Comparison of ENCODE assay signal across 8 cellular contexts in genomic region chr11:79437274-79437980, GRCh38. TPM values are rescaled to one million over a fixed set of nuclear protein-coding genes. Genes with fewer than 3 reads are reported as not detected.
DNase-seq lines count a peak whose midpoint lies in the region; ATAC-seq lines count a peak whose summit lies in the region.

No MANE protein-coding gene starts in this region.

- H3K27ac Mint-ChIP-seq in stimulated activated effector memory CD8-positive, alpha-beta T cell treated with anti-CD3 and anti-CD28 coated beads, Interleukin-12 subunit alpha, Interleukin-12 subunit beta, amount 100 ng/mL, for 72 hours: no peak overlapping the region

- no peaks in the 10 kb centered on the region for H3K36me3 Mint-ChIP-seq in stimulated activated effector memory CD8-positive, alpha-beta T cell treated with anti-CD3 and anti-CD28 coated beads, Interleukin-12 subunit alpha, Interleukin-12 subunit beta, amount 100 ng/mL, for 72 hours

- H3K9me3 Mint-ChIP-seq in stimulated activated effector memory CD8-positive, alpha-beta T cell treated with anti-CD3 and anti-CD28 coated beads, Interleukin-12 subunit alpha, Interleukin-12 subunit beta, amount 100 ng/mL, for 72 hours: peaks cover 4% of the 10 kb centered on the region

- DNase-seq in NCI-H524 (lab: John Stamatoyannopoulos, UW): peak; percentile 31 to 67
- DNase-seq in NCI-H524 treated with DMSO at 0.1 percent for 48 hours (lab: John Stamatoyannopoulos, UW): no peak
- peak; percentile 74 to 95 for DNase-seq in NCI-H526 (lab: John Stamatoyannopoulos, UW)
- no peak for DNase-seq in epithelial cell of prostate (ENCODE audit: low read depth, low spot score)
- peak; percentile 47 for DNase-seq in mucosa of gallbladder (ENCODE audit: low spot score)
- DNase-seq in NCI-H187 (lab: John Stamatoyannopoulos, UW): no peak
- no peak for DNase-seq in stimulated activated effector memory CD8-positive, alpha-beta T cell treated with anti-CD3 and anti-CD28 coated beads, Interleukin-12 subunit alpha, Interleukin-12 subunit beta, amount 100 ng/mL, for 72 hours (ENCODE audit: low spot score in 2 of 2)

- H3K4me3 Mint-ChIP-seq in stimulated activated effector memory CD8-positive, alpha-beta T cell treated with anti-CD3 and anti-CD28 coated beads, Interleukin-12 subunit alpha, Interleukin-12 subunit beta, amount 100 ng/mL, for 72 hours: no peak overlapping the region

- H3K27ac ChIP-seq in epithelial cell of prostate: peak overlapping the region; percentile 89

- ATAC-seq in stimulated activated effector memory CD8-positive, alpha-beta T cell treated with anti-CD3 and anti-CD28 coated beads, Interleukin-12 subunit alpha, Interleukin-12 subunit beta, amount 100 ng/mL, for 72 hours: no peak
- ATAC-seq in HG03159 (IDR thresholded peaks at IDR 0.05; ENCODE audit: unreplicated experiment): no peak

- H3K4me1 Mint-ChIP-seq in stimulated activated effector memory CD8-positive, alpha-beta T cell treated with anti-CD3 and anti-CD28 coated beads, Interleukin-12 subunit alpha, Interleukin-12 subunit beta, amount 100 ng/mL, for 72 hours: peaks cover 8% of the 10 kb centered on the region

RNA-seq across cellular contexts. Expression of gene TENM4, which starts 3.4 kb away (rescaled TPM):
- total RNA-seq in mucosa of gallbladder: 8.4 TPM

Comparison
In these comparisons a context has a peak if more than half of its experiments do, and no peak if none do; other contexts are left out.
1. DNase-seq: peak in NCI-H524 (2 of 2), NCI-H526 (2 of 2) and mucosa of gallbladder (single experiment); none in NCI-H524 treated with DMSO at 0.1 percent for 48 hours (single experiment), epithelial cell of prostate (single experiment), NCI-H187 (0 of 2) and stimulated activated effector memory CD8-positive, alpha-beta T cell treated with anti-CD3 and anti-CD28 coated beads, Interleukin-12 subunit alpha, Interleukin-12 subunit beta, amount 100 ng/mL, for 72 hours (0 of 2).